Comparison of ENCODE assay signal across 1 cellular context in the genomic region with DNA sequence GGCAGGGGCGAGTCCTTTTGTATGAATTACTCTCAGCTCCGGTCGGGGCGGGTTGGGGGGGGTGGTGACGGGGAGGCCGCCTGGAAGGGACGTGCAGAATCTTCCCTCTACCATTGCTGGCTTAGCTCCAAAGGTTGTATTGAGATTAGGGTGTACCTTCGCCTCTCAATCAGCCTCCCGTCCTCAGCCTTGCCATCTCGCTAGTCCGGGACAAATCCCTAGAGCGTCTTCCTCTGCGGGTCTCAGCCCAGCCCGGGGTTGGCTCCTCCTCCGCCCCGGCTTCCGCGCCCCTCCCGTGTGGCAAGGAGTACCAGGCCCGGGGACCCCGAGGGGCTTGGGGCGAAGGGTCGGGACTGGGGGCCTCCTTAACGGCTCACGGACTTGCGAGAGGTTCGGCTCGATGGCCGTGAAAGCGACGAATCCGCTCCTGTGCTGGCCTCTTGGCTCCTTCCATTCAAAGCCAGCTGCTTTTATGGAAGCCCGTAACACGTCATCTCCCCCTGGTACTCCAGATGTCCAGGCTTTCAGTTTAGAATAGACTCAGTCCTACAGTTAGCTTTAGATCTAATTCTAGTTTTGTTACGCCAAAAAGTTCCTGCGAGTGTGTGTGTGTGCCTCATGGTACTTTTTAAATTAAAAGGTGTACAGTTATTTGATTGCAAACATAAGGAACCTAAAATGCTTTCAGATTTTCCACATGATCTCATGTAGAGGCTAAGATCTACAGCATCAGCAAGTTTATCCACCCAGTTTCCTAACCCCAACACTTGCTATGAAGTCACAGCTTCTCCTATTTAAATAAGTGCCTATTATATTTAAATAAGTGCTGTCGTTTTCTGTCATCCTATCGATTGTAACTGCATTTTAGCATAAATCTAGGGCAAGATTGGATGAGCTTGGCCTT.
TF ChIP-seq lines count a peak whose summit lies in the region.

No MANE protein-coding gene starts in this region.

TF ChIP-seq in K562, 482 proteins besides CTCF, POLR2A, EP300 and RAD21 (continued from another document):
- TF ChIP-seq, protein P1, sequence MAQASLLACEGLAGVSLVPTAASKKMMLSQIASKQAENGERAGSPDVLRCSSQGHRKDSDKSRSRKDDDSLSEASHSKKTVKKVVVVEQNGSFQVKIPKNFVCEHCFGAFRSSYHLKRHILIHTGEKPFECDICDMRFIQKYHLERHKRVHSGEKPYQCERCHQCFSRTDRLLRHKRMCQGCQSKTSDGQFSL (CRISPR knock-in tag; IDR thresholded peaks at IDR 0.05) = peak; percentile 98
- TF ChIP-seq, protein P1 (tag; IDR thresholded peaks at IDR 0.05) = peak in 1 of 2 experiments; percentile 94; a peak in 2 of 4 replicates
- TF ChIP-seq KLF10 (CRISPR knock-in tag; IDR thresholded peaks at IDR 0.05) (no peak), KLF1 (tag; IDR thresholded peaks at IDR 0.05) (no peak), ZNF551 (CRISPR knock-in tag; IDR thresholded peaks at IDR 0.05) (no peak), RCOR1 (IDR thresholded peaks at IDR 0.05; ENCODE audit: borderline replicate concordance in 1 of 2, low read depth in 2 of 2, low read length in 2 of 2) (no peak), TCF7 (IDR thresholded peaks at IDR 0.05; ENCODE audit: borderline replicate concordance) (no peak), POLR2B (IDR thresholded peaks at IDR 0.05; ENCODE audit: low read depth, partially characterized antibody) (peak; percentile 39), SMAD2 (IDR thresholded peaks at IDR 0.05; ENCODE audit: low read depth, low read length) (no peak), MTF1 (CRISPR knock-in tag; IDR thresholded peaks at IDR 0.05; ENCODE audit: borderline replicate concordance) (no peak), TRIM24 (IDR thresholded peaks at IDR 0.05) (no peak), RBBP5 (IDR thresholded peaks at IDR 0.05; ENCODE audit: borderline replicate concordance, insufficient read depth, low read length, poor library complexity, severe bottlenecking) (peak; percentile 69), ZNF830 (CRISPR knock-in tag; IDR thresholded peaks at IDR 0.05) (no peak), ZNF124 (CRISPR knock-in tag; IDR thresholded peaks at IDR 0.05) (no peak), RNF2 (IDR thresholded peaks at IDR 0.05) (no peak; the same call in 1 of the 2 replicates), DIDO1 (tag; IDR thresholded peaks at IDR 0.05; ENCODE audit: low read depth) (no peak), ZNF77 (CRISPR knock-in tag; IDR thresholded peaks at IDR 0.05) (no peak), NFRKB (IDR thresholded peaks at IDR 0.05; ENCODE audit: low read depth) (0 out of 2 replicates have a peak, but pooled peaks have one; percentile 36), CCNT2 (IDR thresholded peaks at IDR 0.05; ENCODE audit: borderline replicate concordance, extremely low read depth, insufficient read length, low read depth, low read length) (peak; percentile 3), NFIC (IDR thresholded peaks at IDR 0.05) (peak; percentile 84), YY1 (IDR thresholded peaks at IDR 0.05; ENCODE audit: borderline replicate concordance in 1 of 3, control insufficient read depth in 1 of 3, extremely low read depth in 1 of 3, insufficient read depth in 3 of 3, insufficient read length in 1 of 3, insufficient replicate concordance in 2 of 3, low read depth in 1 of 3, low read length in 2 of 3) (peak in 1 of 3 experiments; percentile 49), ZFP1 (CRISPR knock-in tag; IDR thresholded peaks at IDR 0.05) (no peak), TAF7 (tag; IDR thresholded peaks at IDR 0.05) (0 out of 2 replicates have a peak, but pooled peaks have one; percentile 4), ATF7 (IDR thresholded peaks at IDR 0.05) (peak; percentile 10), XRCC5 (IDR thresholded peaks at IDR 0.05; ENCODE audit: low read depth, low read length) (no peak), MBD2 (IDR thresholded peaks at IDR 0.05; ENCODE audit: borderline replicate concordance, low read depth) (peak; percentile 28; the same call in 1 of the 2 replicates), MECOM (CRISPR knock-in tag; IDR thresholded peaks at IDR 0.05) (no peak), RB1 (IDR thresholded peaks at IDR 0.05; ENCODE audit: low read depth) (peak; percentile 7), CBFB (CRISPR knock-in tag; IDR thresholded peaks at IDR 0.05) (no peak), NR3C1 (CRISPR knock-in tag; IDR thresholded peaks at IDR 0.05) (no peak), ZBTB17 (CRISPR knock-in tag; IDR thresholded peaks at IDR 0.05) (no peak), ZNF561 (CRISPR knock-in tag; conservative IDR thresholded peaks at IDR 0.05) (no peak)
- TF ChIP-seq, protein P2, sequence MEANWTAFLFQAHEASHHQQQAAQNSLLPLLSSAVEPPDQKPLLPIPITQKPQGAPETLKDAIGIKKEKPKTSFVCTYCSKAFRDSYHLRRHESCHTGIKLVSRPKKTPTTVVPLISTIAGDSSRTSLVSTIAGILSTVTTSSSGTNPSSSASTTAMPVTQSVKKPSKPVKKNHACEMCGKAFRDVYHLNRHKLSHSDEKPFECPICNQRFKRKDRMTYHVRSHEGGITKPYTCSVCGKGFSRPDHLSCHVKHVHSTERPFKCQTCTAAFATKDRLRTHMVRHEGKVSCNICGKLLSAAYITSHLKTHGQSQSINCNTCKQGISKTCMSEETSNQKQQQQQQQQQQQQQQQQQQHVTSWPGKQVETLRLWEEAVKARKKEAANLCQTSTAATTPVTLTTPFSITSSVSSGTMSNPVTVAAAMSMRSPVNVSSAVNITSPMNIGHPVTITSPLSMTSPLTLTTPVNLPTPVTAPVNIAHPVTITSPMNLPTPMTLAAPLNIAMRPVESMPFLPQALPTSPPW (CRISPR knock-in tag; IDR thresholded peaks at IDR 0.05) = peak; percentile 85
- TF ChIP-seq, protein P3, sequence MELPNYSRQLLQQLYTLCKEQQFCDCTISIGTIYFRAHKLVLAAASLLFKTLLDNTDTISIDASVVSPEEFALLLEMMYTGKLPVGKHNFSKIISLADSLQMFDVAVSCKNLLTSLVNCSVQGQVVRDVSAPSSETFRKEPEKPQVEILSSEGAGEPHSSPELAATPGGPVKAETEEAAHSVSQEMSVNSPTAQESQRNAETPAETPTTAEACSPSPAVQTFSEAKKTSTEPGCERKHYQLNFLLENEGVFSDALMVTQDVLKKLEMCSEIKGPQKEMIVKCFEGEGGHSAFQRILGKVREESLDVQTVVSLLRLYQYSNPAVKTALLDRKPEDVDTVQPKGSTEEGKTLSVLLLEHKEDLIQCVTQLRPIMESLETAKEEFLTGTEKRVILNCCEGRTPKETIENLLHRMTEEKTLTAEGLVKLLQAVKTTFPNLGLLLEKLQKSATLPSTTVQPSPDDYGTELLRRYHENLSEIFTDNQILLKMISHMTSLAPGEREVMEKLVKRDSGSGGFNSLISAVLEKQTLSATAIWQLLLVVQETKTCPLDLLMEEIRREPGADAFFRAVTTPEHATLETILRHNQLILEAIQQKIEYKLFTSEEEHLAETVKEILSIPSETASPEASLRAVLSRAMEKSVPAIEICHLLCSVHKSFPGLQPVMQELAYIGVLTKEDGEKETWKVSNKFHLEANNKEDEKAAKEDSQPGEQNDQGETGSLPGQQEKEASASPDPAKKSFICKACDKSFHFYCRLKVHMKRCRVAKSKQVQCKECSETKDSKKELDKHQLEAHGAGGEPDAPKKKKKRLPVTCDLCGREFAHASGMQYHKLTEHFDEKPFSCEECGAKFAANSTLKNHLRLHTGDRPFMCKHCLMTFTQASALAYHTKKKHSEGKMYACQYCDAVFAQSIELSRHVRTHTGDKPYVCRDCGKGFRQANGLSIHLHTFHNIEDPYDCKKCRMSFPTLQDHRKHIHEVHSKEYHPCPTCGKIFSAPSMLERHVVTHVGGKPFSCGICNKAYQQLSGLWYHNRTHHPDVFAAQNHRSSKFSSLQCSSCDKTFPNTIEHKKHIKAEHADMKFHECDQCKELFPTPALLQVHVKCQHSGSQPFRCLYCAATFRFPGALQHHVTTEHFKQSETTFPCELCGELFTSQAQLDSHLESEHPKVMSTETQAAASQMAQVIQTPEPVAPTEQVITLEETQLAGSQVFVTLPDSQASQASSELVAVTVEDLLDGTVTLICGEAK (IDR thresholded peaks at IDR 0.05) = peak; percentile 26; the same call in 1 of the 2 replicates
- TF ChIP-seq, protein P3 (CRISPR knock-in tag; IDR thresholded peaks at IDR 0.05) = no peak
- TF ChIP-seq, protein P4, sequence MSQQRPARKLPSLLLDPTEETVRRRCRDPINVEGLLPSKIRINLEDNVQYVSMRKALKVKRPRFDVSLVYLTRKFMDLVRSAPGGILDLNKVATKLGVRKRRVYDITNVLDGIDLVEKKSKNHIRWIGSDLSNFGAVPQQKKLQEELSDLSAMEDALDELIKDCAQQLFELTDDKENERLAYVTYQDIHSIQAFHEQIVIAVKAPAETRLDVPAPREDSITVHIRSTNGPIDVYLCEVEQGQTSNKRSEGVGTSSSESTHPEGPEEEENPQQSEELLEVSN (IDR thresholded peaks at IDR 0.05; ENCODE audit: borderline replicate concordance in 1 of 2, extremely low read depth in 1 of 2, insufficient read depth in 1 of 2, insufficient read length in 1 of 2, low read depth in 1 of 2, low read length in 1 of 2, poor library complexity in 1 of 2, severe bottlenecking in 1 of 2) = peak in 1 of 2 experiments; percentile 2
- TF ChIP-seq, protein P5, sequence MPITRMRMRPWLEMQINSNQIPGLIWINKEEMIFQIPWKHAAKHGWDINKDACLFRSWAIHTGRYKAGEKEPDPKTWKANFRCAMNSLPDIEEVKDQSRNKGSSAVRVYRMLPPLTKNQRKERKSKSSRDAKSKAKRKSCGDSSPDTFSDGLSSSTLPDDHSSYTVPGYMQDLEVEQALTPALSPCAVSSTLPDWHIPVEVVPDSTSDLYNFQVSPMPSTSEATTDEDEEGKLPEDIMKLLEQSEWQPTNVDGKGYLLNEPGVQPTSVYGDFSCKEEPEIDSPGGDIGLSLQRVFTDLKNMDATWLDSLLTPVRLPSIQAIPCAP (CRISPR knock-in tag; IDR thresholded peaks at IDR 0.05; ENCODE audit: borderline replicate concordance) = no peak
- TF ChIP-seq, protein P6, sequence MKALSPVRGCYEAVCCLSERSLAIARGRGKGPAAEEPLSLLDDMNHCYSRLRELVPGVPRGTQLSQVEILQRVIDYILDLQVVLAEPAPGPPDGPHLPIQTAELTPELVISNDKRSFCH (CRISPR knock-in tag; IDR thresholded peaks at IDR 0.05) = no peak
- TF ChIP-seq, protein P6 (tag; IDR thresholded peaks at IDR 0.05) = peak; percentile 15; the same call in 1 of the 2 replicates
- TF ChIP-seq, protein P7, sequence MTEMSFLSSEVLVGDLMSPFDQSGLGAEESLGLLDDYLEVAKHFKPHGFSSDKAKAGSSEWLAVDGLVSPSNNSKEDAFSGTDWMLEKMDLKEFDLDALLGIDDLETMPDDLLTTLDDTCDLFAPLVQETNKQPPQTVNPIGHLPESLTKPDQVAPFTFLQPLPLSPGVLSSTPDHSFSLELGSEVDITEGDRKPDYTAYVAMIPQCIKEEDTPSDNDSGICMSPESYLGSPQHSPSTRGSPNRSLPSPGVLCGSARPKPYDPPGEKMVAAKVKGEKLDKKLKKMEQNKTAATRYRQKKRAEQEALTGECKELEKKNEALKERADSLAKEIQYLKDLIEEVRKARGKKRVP (CRISPR knock-in tag; IDR thresholded peaks at IDR 0.05) = no peak
- TF ChIP-seq, protein P8, sequence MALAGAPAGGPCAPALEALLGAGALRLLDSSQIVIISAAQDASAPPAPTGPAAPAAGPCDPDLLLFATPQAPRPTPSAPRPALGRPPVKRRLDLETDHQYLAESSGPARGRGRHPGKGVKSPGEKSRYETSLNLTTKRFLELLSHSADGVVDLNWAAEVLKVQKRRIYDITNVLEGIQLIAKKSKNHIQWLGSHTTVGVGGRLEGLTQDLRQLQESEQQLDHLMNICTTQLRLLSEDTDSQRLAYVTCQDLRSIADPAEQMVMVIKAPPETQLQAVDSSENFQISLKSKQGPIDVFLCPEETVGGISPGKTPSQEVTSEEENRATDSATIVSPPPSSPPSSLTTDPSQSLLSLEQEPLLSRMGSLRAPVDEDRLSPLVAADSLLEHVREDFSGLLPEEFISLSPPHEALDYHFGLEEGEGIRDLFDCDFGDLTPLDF (CRISPR knock-in tag; IDR thresholded peaks at IDR 0.05) = 0 out of 2 replicates have a peak, but pooled peaks have one; percentile 41
- TF ChIP-seq, protein P9, sequence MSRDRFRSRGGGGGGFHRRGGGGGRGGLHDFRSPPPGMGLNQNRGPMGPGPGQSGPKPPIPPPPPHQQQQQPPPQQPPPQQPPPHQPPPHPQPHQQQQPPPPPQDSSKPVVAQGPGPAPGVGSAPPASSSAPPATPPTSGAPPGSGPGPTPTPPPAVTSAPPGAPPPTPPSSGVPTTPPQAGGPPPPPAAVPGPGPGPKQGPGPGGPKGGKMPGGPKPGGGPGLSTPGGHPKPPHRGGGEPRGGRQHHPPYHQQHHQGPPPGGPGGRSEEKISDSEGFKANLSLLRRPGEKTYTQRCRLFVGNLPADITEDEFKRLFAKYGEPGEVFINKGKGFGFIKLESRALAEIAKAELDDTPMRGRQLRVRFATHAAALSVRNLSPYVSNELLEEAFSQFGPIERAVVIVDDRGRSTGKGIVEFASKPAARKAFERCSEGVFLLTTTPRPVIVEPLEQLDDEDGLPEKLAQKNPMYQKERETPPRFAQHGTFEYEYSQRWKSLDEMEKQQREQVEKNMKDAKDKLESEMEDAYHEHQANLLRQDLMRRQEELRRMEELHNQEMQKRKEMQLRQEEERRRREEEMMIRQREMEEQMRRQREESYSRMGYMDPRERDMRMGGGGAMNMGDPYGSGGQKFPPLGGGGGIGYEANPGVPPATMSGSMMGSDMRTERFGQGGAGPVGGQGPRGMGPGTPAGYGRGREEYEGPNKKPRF (IDR thresholded peaks at IDR 0.05; ENCODE audit: low read depth, low read length) = no peak
